ENCODE assay signal across 39 cellular contexts in genomic region chr17:15379659-15380058, GRCh38. TPM values are rescaled to one million over a fixed set of nuclear protein-coding genes. Genes with fewer than 3 reads are reported as not detected.
A peak's percentile ranks its signal among the peaks of the same experiment; 100 is the strongest.
DNase-seq lines count a peak whose midpoint lies in the region; ATAC-seq, FAIRE-seq and TF ChIP-seq lines count a peak whose summit lies in the region.
"Had no signal": no experiment of that assay in that cellular context is flagged by ENCODE, and none has a peak within 500 bp of the region (broad histone marks: within the 10 kb centered on the region; RNA-seq: fewer than 3 reads in every experiment).

No MANE protein-coding gene starts in this region.

- H3K9me3 ChIP-seq in PC-3 (ENCODE audit: low read length) = no peaks in the 10 kb centered on the region
- H3K9me3 ChIP-seq in trophoblast cell (ENCODE audit: insufficient read depth, low read depth, low read length) = no peaks in the 10 kb centered on the region
- H3K9me3 ChIP-seq: A549; BE2C; BLaER1; BLaER1 treated with 17β-estradiol and CSF1 and Interleukin-3, amounts not matched to agents 10 nM and 100 nM; Caco-2 had no signal

- no peak overlapping the region for H3K4ac ChIP-seq in trophoblast cell (ENCODE audit: low read depth, low read length)

- 0 out of 2 replicates have a peak overlapping the region, but pooled peaks have one; percentile 6 for H3K27ac ChIP-seq in PC-3 (ENCODE audit: low read length)
- H3K27ac ChIP-seq in trophoblast cell (ENCODE audit: low read depth, low read length) = no peak overlapping the region
- H3K27ac ChIP-seq: 22Rv1; A549; BLaER1; BLaER1 treated with 17β-estradiol and CSF1 and Interleukin-3, amounts not matched to agents 10 nM and 100 nM; C4-2B had no signal

- H3K79me2 ChIP-seq in PC-3 (ENCODE audit: low read length) (no peaks in the 10 kb centered on the region), trophoblast cell (ENCODE audit: control insufficient read depth, insufficient read depth, low read length, poor library complexity) (no peaks in the 10 kb centered on the region)

- no peak overlapping the region for H2BK12ac ChIP-seq in trophoblast cell (ENCODE audit: low read length)

- H4K20me1 ChIP-seq in PC-3 (ENCODE audit: low read length) = no peaks in the 10 kb centered on the region
- H4K20me1 ChIP-seq: BLaER1; BLaER1 treated with 17β-estradiol and CSF1 and Interleukin-3, amounts not matched to agents 10 nM and 100 nM had no signal

- no peak overlapping the region for H3K4me3 ChIP-seq in PC-3 (ENCODE audit: low read length)
- no peak overlapping the region for H3K4me3 ChIP-seq in trophoblast cell (ENCODE audit: low read depth, low read length)
- H3K4me3 ChIP-seq: A549; BLaER1; BLaER1 treated with 17β-estradiol and CSF1 and Interleukin-3, amounts not matched to agents 10 nM and 100 nM had no signal

- no peak overlapping the region for H3K14ac ChIP-seq in trophoblast cell (ENCODE audit: low read length)

- peaks cover 44% of the 10 kb centered on the region for H3K4me1 ChIP-seq in PC-3 (ENCODE audit: insufficient read depth, low read length)
- peaks cover 21 to 23% of the 10 kb centered on the region in 2 experiments for H3K4me1 ChIP-seq in trophoblast cell (ENCODE audit: control insufficient read depth in 1 of 2, insufficient read depth in 2 of 2, low read length in 2 of 2)
- H3K4me1 ChIP-seq: BE2C, BLaER1 had no signal

- H3K23ac ChIP-seq in trophoblast cell (ENCODE audit: low read length) = no peak overlapping the region

- H3K9me2 ChIP-seq in PC-3 (replicated peaks; ENCODE audit: low read length) = no peaks in the 10 kb centered on the region

- ATAC-seq in PC-3 = no peak; the same call in 1 of the 2 replicates
- peak; percentile 81 for ATAC-seq in esophagus mucosa
- no peak for ATAC-seq in GM18909 (IDR thresholded peaks at IDR 0.05; ENCODE audit: poor library complexity, unreplicated experiment)
- ATAC-seq: A549; CD8-positive, alpha-beta T cell had no signal

- H4K12ac ChIP-seq in trophoblast cell (ENCODE audit: low read depth, low read length) = no peak overlapping the region

- no CpG with 5 or more reads among the region's 5 CpGs for WGBS in trophoblast cell (ENCODE audit: extremely low coverage, insufficient coverage, insufficient read length)

- POLR2A ChIA-PET in PC-3 (lab: Charles Lee; ENCODE audit: unreplicated experiment) = no interaction called here

- no TSS peak for BruUV-seq in PC-3 (replicated peaks; lab: Mats Ljungman, UMichigan)

- H3K27me3 ChIP-seq in PC-3 (ENCODE audit: low read length) = no peaks in the 10 kb centered on the region
- no peaks in the 10 kb centered on the region for H3K27me3 ChIP-seq in trophoblast cell (ENCODE audit: insufficient read depth, low read length)
- H3K27me3 ChIP-seq: BE2C; BLaER1; BLaER1 treated with 17β-estradiol and CSF1 and Interleukin-3, amounts not matched to agents 10 nM and 100 nM had no signal

- intact Hi-C loops in PC-3 (cut with micrococcal nuclease) = loop anchor here (2.0 to 5.0 kb wide), 2 partner anchors 13 to 123 kb away; no protein-coding TSS in a partner anchor

- H3K79me1 ChIP-seq in trophoblast cell (ENCODE audit: low read length) = peaks cover 19% of the 10 kb centered on the region

- H2AFZ ChIP-seq in PC-3 (ENCODE audit: low read length) = no peak overlapping the region
- no peak overlapping the region for H2AFZ ChIP-seq in trophoblast cell (ENCODE audit: insufficient read depth, low read length, poor library complexity)

- H3K9ac ChIP-seq in PC-3 (ENCODE audit: low read length) (no peak overlapping the region), trophoblast cell (ENCODE audit: low read length) (no peak overlapping the region)
- H3K9ac ChIP-seq: BLaER1; BLaER1 treated with 17β-estradiol and CSF1 and Interleukin-3, amounts not matched to agents 10 nM and 100 nM had no signal

- peak; percentile 44 for FAIRE-seq in HTR-8/SVneo (lab: Jason Lieb, UNC)
- FAIRE-seq: A204.1, D721Med had no signal

- no peak for TF ChIP-seq CTCF in PC-3 (conservative IDR thresholded peaks at IDR 0.05; ENCODE audit: low read depth, low read length)

- H4K91ac ChIP-seq in trophoblast cell (ENCODE audit: low read depth, low read length) = no peak overlapping the region

- H2BK120ac ChIP-seq in trophoblast cell (ENCODE audit: insufficient read depth, low read length, poor library complexity) = no peak overlapping the region

- H3K36me3 ChIP-seq in PC-3 (ENCODE audit: low read depth, low read length) = no peaks in the 10 kb centered on the region
- H3K36me3 ChIP-seq in trophoblast cell (ENCODE audit: control insufficient read depth in 1 of 2, insufficient read depth in 2 of 2, low read length in 2 of 2) = no peaks in the 10 kb centered on the region
- H3K36me3 ChIP-seq: BE2C; BLaER1; BLaER1 treated with 17β-estradiol and CSF1 and Interleukin-3, amounts not matched to agents 10 nM and 100 nM had no signal

- H4K8ac ChIP-seq in trophoblast cell (ENCODE audit: low read depth, low read length) = no peak overlapping the region

- H3K4me2 ChIP-seq in PC-3 (ENCODE audit: low read length) (no peak overlapping the region), trophoblast cell (ENCODE audit: low read length) (no peak overlapping the region)
- H3K4me2 ChIP-seq: A549; BLaER1; BLaER1 treated with 17β-estradiol and CSF1 and Interleukin-3, amounts not matched to agents 10 nM and 100 nM had no signal

- CTCF ChIA-PET in PC-3 (lab: Charles Lee) = no interaction called here

- DNase-seq in HTR-8/SVneo (ENCODE audit: insufficient read length, low spot score) (no peak), PC-3 (peak; percentile 45), trophoblast cell (peak; percentile 65 to 94), activated T-cell treated with anti-CD3 and anti-CD28 coated beads for 4 hours (no peak), SHP77 treated with DMSO at 0.1 percent for 48 hours (lab: John Stamatoyannopoulos, UW) (no peak), NCI-H1417 (lab: John Stamatoyannopoulos, UW) (no peak)
- DNase-seq: 8988T; ACHN; AML-193; BE2C; C1 segment of cervical spinal cord; Caco-2; Calu3; CD4-positive, alpha-beta memory T cell; CD4-positive, alpha-beta T cell; CD4-positive, CD25-positive, alpha-beta regulatory T cell; CD8-positive, alpha-beta memory T cell; CD8-positive, alpha-beta T cell; COR-L47; DMS 273 treated with DMSO at 0.1 percent for 48 hours; DMS153; DMS53; DMS79; DMS79 treated with DMSO at 0.1 percent for 48 hours; DND-41; EL had no signal

- no peak overlapping the region for H2AK5ac ChIP-seq in trophoblast cell (ENCODE audit: low read length)

- H3K18ac ChIP-seq in trophoblast cell (ENCODE audit: low read length) = no peak overlapping the region

- no peak overlapping the region for H2BK5ac ChIP-seq in trophoblast cell (ENCODE audit: low read depth, low read length, poor library complexity)

- no peaks in the 10 kb centered on the region for H3F3A ChIP-seq in PC-3 (ENCODE audit: low read length, unreplicated experiment)

RNA-seq across cellular contexts. Expression of gene TEKT3, which starts 38.3 kb away (rescaled TPM):
- total RNA-seq in PC-3 (2014; rRNA removed) (not detected in 2 replicates), esophagus mucosa (not detected)
- polyA plus RNA-seq in trophoblast cell (2013) = 0.90 and 1.5 TPM in 2 replicates
- total RNA-seq: A172; A673; Calu3; CD4-positive, alpha-beta T cell; CD8-positive, alpha-beta memory T cell; Daoy had no signal
- polyA plus RNA-seq: CD14-positive monocyte; CD4-positive, alpha-beta memory T cell; CD8-positive, alpha-beta memory T cell had no signal

Comparison
In these comparisons a context has a peak if more than half of its experiments do, and no peak if none do; other contexts are left out.
1. DNase-seq: peak in PC-3 (single experiment) and trophoblast cell (2 of 2); none in HTR-8/SVneo (single experiment), activated T-cell treated with anti-CD3 and anti-CD28 coated beads for 4 hours (single experiment), SHP77 treated with DMSO at 0.1 percent for 48 hours (single experiment) and NCI-H1417 (0 of 3).